In the genomic region with DNA sequence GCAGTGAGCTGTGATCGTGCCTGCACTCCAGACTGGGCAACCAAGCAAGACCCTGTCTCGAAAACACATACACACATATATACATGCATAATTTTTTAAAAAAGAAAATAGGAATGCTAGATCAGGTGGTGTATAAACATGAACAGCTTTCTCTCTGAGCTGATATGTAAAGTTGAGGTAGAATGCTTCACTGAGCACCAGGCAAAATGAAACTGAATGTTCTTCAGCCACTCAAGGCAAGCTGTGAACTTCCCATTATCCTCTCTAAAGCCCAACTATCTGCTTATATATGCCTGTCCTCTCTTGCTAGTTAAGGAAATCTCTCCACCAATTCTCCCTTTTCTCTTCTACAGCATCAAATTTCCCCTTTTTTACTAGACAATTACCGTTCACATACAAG, we compare ENCODE assay signal across 10 cellular contexts.
A peak's percentile ranks its signal among the peaks of the same experiment; 100 is the strongest.
DNase-seq lines count a peak whose midpoint lies in the region; ATAC-seq, FAIRE-seq and TF ChIP-seq lines count a peak whose summit lies in the region.
"Had no signal": no experiment of that assay in that cellular context is flagged by ENCODE, and none has a peak within 500 bp of the region (broad histone marks: within the 10 kb centered on the region; RNA-seq: fewer than 3 reads in every experiment).

No MANE protein-coding gene starts in this region.

- H3K9me3 Mint-ChIP-seq in stimulated activated naive B cell treated with anti-CD40 and anti-IgM and Interleukin-4, amounts not matched to agents 10 μg/mL and 1 μg/mL and 100 μg/mL, for 72 hours: no peaks in the 10 kb centered on the region
- no peaks in the 10 kb centered on the region for H3K9me3 Mint-ChIP-seq in Calu3 (ENCODE audit: low read depth, unreplicated experiment)
- H3K9me3 Mint-ChIP-seq in activated naive CD8-positive, alpha-beta T cell treated with anti-CD3 and anti-CD28 coated beads, Interleukin-2, amount 50 U/mL, for 24 hours: no peaks in the 10 kb centered on the region
- H3K9me3 Mint-ChIP-seq: activated T-helper 17 cell treated with anti-CD3 and anti-CD28 coated beads, Interleukin-2, amount 50 U/mL, for 72 hours had no signal

- CTCF ChIA-PET in Calu3 (lab: Charles Lee): interaction anchor here (0.6 kb wide), 1 partner anchor 29 kb away, joined by 3 read pairs; no protein-coding TSS in a partner anchor

- peak; percentile 99 for ATAC-seq in HG02610 (IDR thresholded peaks at IDR 0.05; ENCODE audit: unreplicated experiment)
- peak; percentile 94 for ATAC-seq in HG03342 (IDR thresholded peaks at IDR 0.05; ENCODE audit: unreplicated experiment)
- peak; percentile 65 to 82 for ATAC-seq in stimulated activated naive B cell treated with anti-CD40 and anti-IgM and Interleukin-4, amounts not matched to agents 10 μg/mL and 1 μg/mL and 100 μg/mL, for 72 hours (replicated peaks)
- ATAC-seq in activated naive CD8-positive, alpha-beta T cell treated with anti-CD3 and anti-CD28 coated beads, Interleukin-2, amount 50 U/mL, for 24 hours: no peak
- ATAC-seq: activated CD4-positive, CD25-positive, alpha-beta regulatory T cell treated with anti-CD3 and anti-CD28 coated beads, Interleukin-2, amount 50 U/mL, for 24 hours; activated T-helper 17 cell treated with anti-CD3 and anti-CD28 coated beads, Interleukin-2, amount 50 U/mL, for 72 hours had no signal

- H3K36me3 Mint-ChIP-seq in stimulated activated naive B cell treated with anti-CD40 and anti-IgM and Interleukin-4, amounts not matched to agents 10 μg/mL and 1 μg/mL and 100 μg/mL, for 72 hours: no peaks in the 10 kb centered on the region
- peaks cover 4% of the 10 kb centered on the region for H3K36me3 Mint-ChIP-seq in Calu3 (ENCODE audit: insufficient read depth, unreplicated experiment)
- no peaks in the 10 kb centered on the region for H3K36me3 Mint-ChIP-seq in activated naive CD8-positive, alpha-beta T cell treated with anti-CD3 and anti-CD28 coated beads, Interleukin-2, amount 50 U/mL, for 24 hours (ENCODE audit: low read depth)

- no peak overlapping the region for H3K4me3 Mint-ChIP-seq in stimulated activated naive B cell treated with anti-CD40 and anti-IgM and Interleukin-4, amounts not matched to agents 10 μg/mL and 1 μg/mL and 100 μg/mL, for 72 hours
- no peak overlapping the region for H3K4me3 Mint-ChIP-seq in Calu3 (ENCODE audit: low read depth, unreplicated experiment)
- no peak overlapping the region for H3K4me3 Mint-ChIP-seq in activated naive CD8-positive, alpha-beta T cell treated with anti-CD3 and anti-CD28 coated beads, Interleukin-2, amount 50 U/mL, for 24 hours
- H3K4me3 Mint-ChIP-seq: activated T-helper 17 cell treated with anti-CD3 and anti-CD28 coated beads, Interleukin-2, amount 50 U/mL, for 72 hours had no signal

- peaks cover 5 to 15% of the 10 kb centered on the region in 2 donors for H3K27me3 Mint-ChIP-seq in stimulated activated naive B cell treated with anti-CD40 and anti-IgM and Interleukin-4, amounts not matched to agents 10 μg/mL and 1 μg/mL and 100 μg/mL, for 72 hours
- H3K27me3 Mint-ChIP-seq in Calu3 (ENCODE audit: unreplicated experiment): peaks cover 23% of the 10 kb centered on the region
- peaks cover 10% of the 10 kb centered on the region for H3K27me3 Mint-ChIP-seq in activated naive CD8-positive, alpha-beta T cell treated with anti-CD3 and anti-CD28 coated beads, Interleukin-2, amount 50 U/mL, for 24 hours

- no peak for TF ChIP-seq CTCF in Calu3 (IDR thresholded peaks at IDR 0.05; ENCODE audit: unreplicated experiment)

- FAIRE-seq in GM19239 (lab: Jason Lieb, UNC): peak; percentile 82

- no TSS peak for BruUV-seq in Calu3 (replicated peaks; lab: Mats Ljungman, UMichigan)

- DNase-seq in GM19239 (ENCODE audit: insufficient read length, low spot score) (peak; percentile 4), Calu3 (no peak), SK-N-DZ (ENCODE audit: low spot score) (no peak)
- DNase-seq in stimulated activated naive B cell treated with anti-CD40 and anti-IgM and Interleukin-4, amounts not matched to agents 10 μg/mL and 1 μg/mL and 100 μg/mL, for 72 hours: no peak
- no peak for DNase-seq in activated naive CD8-positive, alpha-beta T cell treated with anti-CD3 and anti-CD28 coated beads, Interleukin-2, amount 50 U/mL, for 24 hours
- DNase-seq: retina had no signal

- H3K4me1 Mint-ChIP-seq in stimulated activated naive B cell treated with anti-CD40 and anti-IgM and Interleukin-4, amounts not matched to agents 10 μg/mL and 1 μg/mL and 100 μg/mL, for 72 hours: peaks cover 8 to 9% of the 10 kb centered on the region in 2 donors
- H3K4me1 Mint-ChIP-seq in Calu3 (ENCODE audit: low read depth, unreplicated experiment): peaks cover 8% of the 10 kb centered on the region
- peaks cover 1% of the 10 kb centered on the region for H3K4me1 Mint-ChIP-seq in activated naive CD8-positive, alpha-beta T cell treated with anti-CD3 and anti-CD28 coated beads, Interleukin-2, amount 50 U/mL, for 24 hours
- H3K4me1 Mint-ChIP-seq: activated T-helper 17 cell treated with anti-CD3 and anti-CD28 coated beads, Interleukin-2, amount 50 U/mL, for 72 hours had no signal

- intact Hi-C loops in Calu3 (cut with micrococcal nuclease; ENCODE audit: unreplicated experiment): loop anchor here (10.0 kb wide), 2 partner anchors 400 to 1370 kb away; no protein-coding TSS in a partner anchor

- H3K27ac Mint-ChIP-seq in stimulated activated naive B cell treated with anti-CD40 and anti-IgM and Interleukin-4, amounts not matched to agents 10 μg/mL and 1 μg/mL and 100 μg/mL, for 72 hours: no peak overlapping the region
- no peak overlapping the region for H3K27ac Mint-ChIP-seq in Calu3 (ENCODE audit: unreplicated experiment)
- no peak overlapping the region for H3K27ac Mint-ChIP-seq in activated naive CD8-positive, alpha-beta T cell treated with anti-CD3 and anti-CD28 coated beads, Interleukin-2, amount 50 U/mL, for 24 hours
- H3K27ac Mint-ChIP-seq: activated T-helper 17 cell treated with anti-CD3 and anti-CD28 coated beads, Interleukin-2, amount 50 U/mL, for 72 hours had no signal
